ENCODE assay signal across 29 cellular contexts in the genomic region with DNA sequence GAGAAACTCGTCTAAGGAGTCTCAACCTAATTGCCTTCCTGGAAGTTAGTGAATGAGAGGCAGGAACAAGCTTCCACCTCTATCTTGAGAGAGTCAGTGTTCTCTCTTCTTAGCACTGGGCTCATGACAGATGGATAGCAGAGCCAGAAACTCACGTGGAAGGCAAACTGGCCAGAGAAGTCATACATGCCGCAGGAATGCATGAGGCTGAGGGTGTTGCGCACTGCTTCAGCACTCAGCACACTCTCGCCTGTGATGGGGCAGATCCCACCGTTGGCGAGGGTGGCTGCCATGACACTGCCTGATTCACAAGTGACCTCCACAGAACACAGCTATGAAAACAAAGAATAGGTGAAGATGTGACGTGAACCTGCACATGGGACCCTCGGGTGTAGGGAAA. TPM values are rescaled to one million over a fixed set of nuclear protein-coding genes. Genes with fewer than 3 reads are reported as not detected.
"Had no signal": no experiment of that assay in that cellular context is flagged by ENCODE, and none has a peak within 500 bp of the region (broad histone marks: within the 10 kb centered on the region; RNA-seq: fewer than 3 reads in every experiment).

No MANE protein-coding gene starts in this region.

- H3K4me3 ChIP-seq: breast epithelium had no signal

- H3K27ac ChIP-seq: breast epithelium, KMS-11 had no signal

- H3K36me3 ChIP-seq: breast epithelium had no signal

- ATAC-seq: activated CD4-positive, CD25-positive, alpha-beta regulatory T cell treated with anti-CD3 and anti-CD28 coated beads, Interleukin-2, amount 50 U/mL, for 24 hours; activated CD8-positive, alpha-beta T cell treated with anti-CD3 and anti-CD28 coated beads for 36 hours had no signal

- H3K27me3 ChIP-seq: breast epithelium had no signal

- H3K4me3 Mint-ChIP-seq: activated CD8-positive, alpha-beta T cell treated with anti-CD3 and anti-CD28 coated beads for 36 hours; activated naive CD4-positive, alpha-beta T cell treated with anti-CD3 and anti-CD28 coated beads, Interleukin-2, amount 50 U/mL, for 24 hours; activated T-helper 1 cell treated with anti-CD3 and anti-CD28 coated beads, Interleukin-12 subunit alpha, Interleukin-12 subunit beta, Interleukin-2, Interleukin-4 antibody, amounts not matched to agents 30 ng/mL and 10 ng/mL and 1 ng/mL, durations not matched to agents 14 hours and 24 hours and 36 hours; central memory CD8-positive, alpha-beta T cell; T-helper 1 cell treated with Interleukin-12 subunit alpha and Interleukin-12 subunit beta and Interleukin-4 antibody, amounts not matched to agents 30 μg/mL and 1 μg/mL, for 36 hours had no signal

- H3K9me3 Mint-ChIP-seq: activated CD8-positive, alpha-beta T cell treated with anti-CD3 and anti-CD28 coated beads for 36 hours; activated naive CD4-positive, alpha-beta T cell treated with anti-CD3 and anti-CD28 coated beads, Interleukin-2, amount 50 U/mL, for 24 hours; activated T-helper 1 cell treated with anti-CD3 and anti-CD28 coated beads, Interleukin-12 subunit alpha, Interleukin-12 subunit beta, Interleukin-2, Interleukin-4 antibody, amounts not matched to agents 30 ng/mL and 10 ng/mL and 1 ng/mL, durations not matched to agents 14 hours and 24 hours and 36 hours; central memory CD8-positive, alpha-beta T cell; T-helper 1 cell treated with Interleukin-12 subunit alpha and Interleukin-12 subunit beta and Interleukin-4 antibody, amounts not matched to agents 30 μg/mL and 1 μg/mL, for 36 hours had no signal

- H3K27me3 Mint-ChIP-seq: activated CD8-positive, alpha-beta T cell treated with anti-CD3 and anti-CD28 coated beads for 36 hours; activated naive CD4-positive, alpha-beta T cell treated with anti-CD3 and anti-CD28 coated beads, Interleukin-2, amount 50 U/mL, for 24 hours; central memory CD8-positive, alpha-beta T cell had no signal

- H3K9ac ChIP-seq: KMS-11 had no signal

- DNase-seq: activated CD4-positive, alpha-beta T cell treated with anti-CD3 and anti-CD28 coated beads for 4 hours; activated CD8-positive, alpha-beta memory T cell treated with anti-CD3 and anti-CD28 coated beads, Interleukin-2, amount 50 U/mL, for 4 hours; activated CD8-positive, alpha-beta T cell treated with anti-CD3 and anti-CD28 coated beads for 36 hours; activated effector memory CD4-positive, alpha-beta T cell treated with Interleukin-2 at 50 U/mL for 16 hours; activated naive CD4-positive, alpha-beta T cell; activated T-cell treated with anti-CD3 and anti-CD28 coated beads, Interleukin-2, amount 50 U/mL, for 1 hour; aorta; NCI-H1092; NCI-H1417; NCI-H1694; NCI-H2029; NCI-H2107; NCI-H2171 treated with DMSO at 0.1 percent for 48 hours; NCI-H345; NCI-H510A; NCI-H526 treated with DMSO at 0.1 percent for 48 hours; NCI-H82; SHP77 had no signal

- H3K27ac Mint-ChIP-seq: activated CD8-positive, alpha-beta T cell treated with anti-CD3 and anti-CD28 coated beads for 36 hours; activated T-helper 1 cell treated with anti-CD3 and anti-CD28 coated beads, Interleukin-12 subunit alpha, Interleukin-12 subunit beta, Interleukin-2, Interleukin-4 antibody, amounts not matched to agents 30 ng/mL and 10 ng/mL and 1 ng/mL, durations not matched to agents 14 hours and 24 hours and 36 hours; T-helper 1 cell treated with Interleukin-12 subunit alpha and Interleukin-12 subunit beta and Interleukin-4 antibody, amounts not matched to agents 30 μg/mL and 1 μg/mL, for 36 hours had no signal

- H3K4me2 ChIP-seq: KMS-11 had no signal

- H3K9me3 ChIP-seq: breast epithelium had no signal

RNA-seq across cellular contexts. Expression of a gene that starts 13.6 kb away (rescaled TPM):
- total RNA-seq: OCI-LY7, RPMI7951, SK-MEL-5 had no signal

RNA-seq across cellular contexts. Expression of a gene that starts 19.9 kb away (rescaled TPM):
- total RNA-seq: activated CD8-positive, alpha-beta T cell treated with anti-CD3 and anti-CD28 coated beads for 36 hours; activated T-helper 1 cell treated with anti-CD3 and anti-CD28 coated beads, Interleukin-12 subunit alpha, Interleukin-12 subunit beta, Interleukin-2, Interleukin-4 antibody, amounts not matched to agents 30 ng/mL and 10 ng/mL and 1 ng/mL, durations not matched to agents 14 hours and 24 hours and 36 hours; aorta; breast epithelium; MCF 10A; SK-MEL-5 had no signal
- polyA plus RNA-seq: aorta had no signal
